Comparison of ENCODE assay signal across 8 cellular contexts in the genomic region with DNA sequence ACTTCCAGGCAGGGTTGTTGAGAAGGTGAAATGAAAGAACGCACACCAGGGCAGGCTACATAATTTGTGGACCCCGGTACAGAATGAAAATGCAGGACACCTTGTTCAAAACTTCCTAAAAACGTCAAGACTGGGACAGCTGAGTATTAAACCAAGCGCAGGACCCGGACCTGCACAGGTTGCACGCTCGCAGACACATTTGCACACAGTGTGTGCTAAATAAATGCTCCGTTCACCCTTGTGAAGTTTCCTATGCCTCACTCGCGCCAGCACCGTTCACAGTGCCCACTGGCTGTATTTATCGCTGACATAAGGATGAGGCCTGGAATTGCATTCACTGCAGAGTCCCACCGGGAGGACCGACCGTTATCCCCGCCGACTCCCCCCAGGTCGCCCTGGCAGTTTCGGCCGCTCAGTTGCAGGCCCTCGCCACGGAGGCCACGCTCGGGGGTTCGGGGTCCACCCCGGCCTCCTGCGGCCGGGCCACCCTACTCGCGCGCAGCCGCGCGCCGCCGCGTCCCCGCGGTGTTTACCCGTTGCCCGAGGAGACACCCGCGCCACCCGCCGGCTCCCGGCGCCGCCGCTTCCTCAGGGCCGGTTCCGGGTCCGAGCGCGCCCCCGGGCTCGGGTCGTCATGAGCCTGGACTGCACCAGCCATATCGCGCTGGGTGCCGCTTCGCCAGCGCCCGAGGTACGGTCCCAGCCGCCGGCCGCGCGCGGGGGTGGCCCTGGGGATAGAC. TPM values are rescaled to one million over a fixed set of nuclear protein-coding genes. Genes with fewer than 3 reads are reported as not detected.
DNase-seq lines count a peak whose midpoint lies in the region; ATAC-seq and TF ChIP-seq lines count a peak whose summit lies in the region.

CCDC170 (plus strand) TSS at position 523 of the 740 bp plus-strand sequence; CDS start at position 635, 112 bp downstream.

- H3K4me3 Mint-ChIP-seq in Calu3 (ENCODE audit: low read depth, unreplicated experiment): peak within 1 kb of the TSS; percentile 77
- peak within 1 kb of the TSS; percentile 73 for H3K4me3 Mint-ChIP-seq in activated T-helper 17 cell treated with anti-CD3 and anti-CD28 coated beads, Interleukin-2, amount 50 U/mL, for 72 hours

- H3K36me3 ChIP-seq in heart left ventricle (no peaks in the 10 kb centered on the region), osteoblast (ENCODE audit: insufficient read depth, low read length) (no peaks in the 10 kb centered on the region)

- CTCF ChIA-PET in Calu3 (lab: Charles Lee): no interaction called here

- H3K9me3 ChIP-seq in heart left ventricle: no peaks in the 10 kb centered on the region
- no peaks in the 10 kb centered on the region for H3K9me3 ChIP-seq in osteoblast (ENCODE audit: low read depth, low read length)

- TF ChIP-seq CTCF in Calu3 (IDR thresholded peaks at IDR 0.05; ENCODE audit: unreplicated experiment): no peak
- no peak for TF ChIP-seq CTCF in HL-60 (IDR thresholded peaks at IDR 0.05; ENCODE audit: insufficient read depth, low read length)
- no peak for TF ChIP-seq CTCF in heart left ventricle (IDR thresholded peaks at IDR 0.05)
- TF ChIP-seq CTCF in osteoblast (IDR thresholded peaks at IDR 0.05; ENCODE audit: extremely low read depth, low read depth, low read length): no peak

- peaks cover 12% of the 10 kb centered on the region for H3K36me3 Mint-ChIP-seq in Calu3 (ENCODE audit: insufficient read depth, unreplicated experiment)
- no peaks in the 10 kb centered on the region for H3K36me3 Mint-ChIP-seq in activated T-helper 17 cell treated with anti-CD3 and anti-CD28 coated beads, Interleukin-2, amount 50 U/mL, for 72 hours (ENCODE audit: low read depth)

- H3K27me3 ChIP-seq in HL-60 (ENCODE audit: insufficient read depth, poor library complexity, severe bottlenecking) (no peaks in the 10 kb centered on the region), heart left ventricle (peaks cover 0 to 33% (median 8%) of the 10 kb centered on the region in 9 donors), osteoblast (ENCODE audit: insufficient read depth, low read length) (no peaks in the 10 kb centered on the region)

- H2AFZ ChIP-seq in osteoblast (ENCODE audit: low read length): peak within 1 kb of the TSS; percentile 94

- peaks cover 0 to 31% (median 0%) of the 10 kb centered on the region in 12 donors for H3K4me1 ChIP-seq in heart left ventricle
- peaks cover 11% of the 10 kb centered on the region for H3K4me1 ChIP-seq in osteoblast (ENCODE audit: insufficient read depth, low read length)

- H3K27ac ChIP-seq in HL-60 (replicated peaks): no peak within 1 kb of the TSS
- H3K27ac ChIP-seq in heart left ventricle: peak within 1 kb of the TSS in 11 of 12 donors; percentile 8 to 88 (median 69)
- peak within 1 kb of the TSS; percentile 79 for H3K27ac ChIP-seq in osteoblast (ENCODE audit: low read depth, low read length)

- TF ChIP-seq POLR2A in heart left ventricle (IDR thresholded peaks at IDR 0.05): no peak

- peak within 1 kb of the TSS; percentile 58 for H3K4me3 ChIP-seq in HL-60 (replicated peaks; ENCODE audit: insufficient read depth, low read length)
- peak within 1 kb of the TSS; percentile 12 to 82 (median 66) for H3K4me3 ChIP-seq in heart left ventricle
- H3K4me3 ChIP-seq in osteoblast (ENCODE audit: insufficient read depth, low read length): peak within 1 kb of the TSS; percentile 80

- intact Hi-C loops in Calu3 (cut with micrococcal nuclease; ENCODE audit: unreplicated experiment): no loop called here
- intact Hi-C loops in heart left ventricle (cut with DNase I): no loop called here

- peak; percentile 36 for DNase-seq in Calu3
- peak in 1 of 2 experiments; percentile 31 for DNase-seq in HL-60 (ENCODE audit: low read depth in 1 of 2, low spot score in 1 of 2)
- DNase-seq in heart left ventricle: peak; percentile 30 to 79 (median 62)
- peak; percentile 90 for DNase-seq in osteoblast (ENCODE audit: insufficient read length, low spot score, missing footprints)

- H3K27ac Mint-ChIP-seq in Calu3 (ENCODE audit: unreplicated experiment): no peak within 1 kb of the TSS
- H3K27ac Mint-ChIP-seq in activated T-helper 17 cell treated with anti-CD3 and anti-CD28 coated beads, Interleukin-2, amount 50 U/mL, for 72 hours: peak within 1 kb of the TSS; percentile 30

- ATAC-seq in activated T-helper 17 cell treated with anti-CD3 and anti-CD28 coated beads, Interleukin-2, amount 50 U/mL, for 72 hours (replicated peaks): peak; percentile 36
- ATAC-seq in heart left ventricle: peak; percentile 25 to 80 (median 67)
- ATAC-seq in HG03280 (IDR thresholded peaks at IDR 0.05; ENCODE audit: unreplicated experiment): no peak
- ATAC-seq in GM19328 (IDR thresholded peaks at IDR 0.05; ENCODE audit: unreplicated experiment): no peak
- no peak for ATAC-seq in GM18907 (IDR thresholded peaks at IDR 0.05; ENCODE audit: unreplicated experiment)

- H3K4me2 ChIP-seq in osteoblast (ENCODE audit: insufficient read depth, low read length): peak within 1 kb of the TSS; percentile 98

- H3K79me2 ChIP-seq in osteoblast (ENCODE audit: insufficient read depth, low read length): no peaks in the 10 kb centered on the region

- peaks cover 12% of the 10 kb centered on the region for H3K4me1 Mint-ChIP-seq in Calu3 (ENCODE audit: low read depth, unreplicated experiment)
- H3K4me1 Mint-ChIP-seq in activated T-helper 17 cell treated with anti-CD3 and anti-CD28 coated beads, Interleukin-2, amount 50 U/mL, for 72 hours: peaks cover 9% of the 10 kb centered on the region

- no TSS peak for BruUV-seq in Calu3 (replicated peaks; lab: Mats Ljungman, UMichigan)

- 7 to 19% (median 10%) methylated on average over 24 to 70 of the region's 70 CpGs for WGBS in heart left ventricle, 4 donors

- H3K27me3 Mint-ChIP-seq in Calu3 (ENCODE audit: unreplicated experiment): no peaks in the 10 kb centered on the region
- H3K27me3 Mint-ChIP-seq in activated T-helper 17 cell treated with anti-CD3 and anti-CD28 coated beads, Interleukin-2, amount 50 U/mL, for 72 hours: peaks cover 42% of the 10 kb centered on the region

- H3K9me3 Mint-ChIP-seq in Calu3 (ENCODE audit: low read depth, unreplicated experiment): no peaks in the 10 kb centered on the region
- no peaks in the 10 kb centered on the region for H3K9me3 Mint-ChIP-seq in activated T-helper 17 cell treated with anti-CD3 and anti-CD28 coated beads, Interleukin-2, amount 50 U/mL, for 72 hours

- no peaks in the 10 kb centered on the region for H4K20me1 ChIP-seq in osteoblast (ENCODE audit: insufficient read depth, low read length)

RNA-seq across cellular contexts. Expression of gene CCDC170, which starts in this region (rescaled TPM):
- total RNA-seq in Calu3 (2022) (0.26 TPM in 1 of 2 replicates, not detected in the other), heart left ventricle (1 to 10 TPM in 2 of 9 donors, under 1 TPM in 7; 0.20 to 4.4 (median 0.33) TPM), osteoblast (1.8 and 2.7 TPM in 2 replicates)
- total RNA-seq in activated T-helper 17 cell treated with anti-CD3 and anti-CD28 coated beads, Interleukin-2, amount 50 U/mL, for 72 hours: not detected
- polyA plus RNA-seq in heart left ventricle: under 1 TPM; 0.07 to 0.08 TPM

Comparison
In these comparisons a context has a peak if more than half of its experiments do, and no peak if none do; other contexts are left out.
1. Peak in DNase-seq in Calu3; RNA of the gene not detected or under 1 TPM.
2. Peak in ATAC-seq in activated T-helper 17 cell treated with anti-CD3 and anti-CD28 coated beads, Interleukin-2, amount 50 U/mL, for 72 hours; RNA of the gene not detected or under 1 TPM.
3. ATAC-seq: peak in heart left ventricle (4 of 4); none in HG03280 (single experiment), GM19328 (single experiment) and GM18907 (single experiment).
4. Peak in every context shown above with its lines, with median percentiles within 50 percentile points of each other: H3K4me3 ChIP-seq.